13 cellular contexts compared by ENCODE assay signal in the genomic region with DNA sequence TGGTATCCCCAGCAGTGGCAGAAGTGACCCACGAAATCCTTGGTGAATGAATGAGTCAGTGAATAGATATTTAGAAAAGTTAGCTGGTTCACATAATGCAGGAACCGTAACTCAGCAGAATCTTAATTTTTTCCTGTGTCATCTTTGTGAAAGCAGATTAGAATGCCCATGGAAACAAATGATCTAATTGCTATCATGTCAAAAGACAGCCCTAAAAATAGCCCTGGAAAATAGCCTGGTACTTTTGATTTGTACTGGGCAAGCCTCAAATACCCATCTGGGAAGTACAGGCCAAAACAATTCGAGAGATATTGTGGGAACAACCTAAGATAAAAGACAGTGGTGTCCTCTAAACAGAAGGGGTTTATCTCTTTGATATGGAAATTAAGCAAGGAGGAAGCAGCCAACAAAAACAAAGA. TPM values are rescaled to one million over a fixed set of nuclear protein-coding genes. Genes with fewer than 3 reads are reported as not detected.
A peak's percentile ranks its signal among the peaks of the same experiment; 100 is the strongest.
DNase-seq lines count a peak whose midpoint lies in the region; ATAC-seq lines count a peak whose summit lies in the region.
"Had no signal": no experiment of that assay in that cellular context is flagged by ENCODE, and none has a peak within 500 bp of the region (broad histone marks: within the 10 kb centered on the region; RNA-seq: fewer than 3 reads in every experiment).

No MANE protein-coding gene starts in this region.

- no peak overlapping the region for H3K27ac Mint-ChIP-seq in naive thymus-derived CD4-positive, alpha-beta T cell
- H3K27ac Mint-ChIP-seq: activated CD4-positive, alpha-beta T cell treated with anti-CD3 and anti-CD28 coated beads for 36 hours; activated T-helper 2 cell treated with anti-CD3 and anti-CD28 coated beads, Interferon-gamma antibody, Interleukin-2, Interleukin-4, amounts not matched to agents 10 μg/mL and 5 μg/mL and 100 μg/mL, durations not matched to agents 14 hours and 24 hours and 36 hours had no signal

- H3K9ac ChIP-seq in skeletal muscle tissue (ENCODE audit: low read depth in 1 of 3, low read length in 3 of 3): no peak overlapping the region

- no peaks in the 10 kb centered on the region for H3K9me3 ChIP-seq in skeletal muscle tissue (ENCODE audit: control insufficient read depth in 3 of 3, low read length in 3 of 3)
- H3K9me3 ChIP-seq in naive thymus-derived CD4-positive, alpha-beta T cell (ENCODE audit: control insufficient read depth in 2 of 3, low read length in 3 of 3): no peaks in the 10 kb centered on the region

- no peak overlapping the region for H3K4me3 Mint-ChIP-seq in naive thymus-derived CD4-positive, alpha-beta T cell
- H3K4me3 Mint-ChIP-seq: activated CD4-positive, alpha-beta T cell treated with anti-CD3 and anti-CD28 coated beads for 36 hours had no signal

- no peaks in the 10 kb centered on the region for H3K4me1 Mint-ChIP-seq in naive thymus-derived CD4-positive, alpha-beta T cell
- H3K4me1 Mint-ChIP-seq: activated CD4-positive, alpha-beta T cell treated with anti-CD3 and anti-CD28 coated beads for 36 hours had no signal

- H3K27me3 Mint-ChIP-seq in naive thymus-derived CD4-positive, alpha-beta T cell: peaks cover 0 to 31% (median 11%) of the 10 kb centered on the region in 5 donors

- no peaks in the 10 kb centered on the region for H3K36me3 ChIP-seq in skeletal muscle tissue (ENCODE audit: control insufficient read depth in 3 of 3, insufficient read depth in 3 of 3, low read length in 3 of 3)
- no peaks in the 10 kb centered on the region for H3K36me3 ChIP-seq in naive thymus-derived CD4-positive, alpha-beta T cell (ENCODE audit: control insufficient read depth in 2 of 3, insufficient read depth in 3 of 3, low read length in 3 of 3)

- H3K4me1 ChIP-seq in skeletal muscle tissue (ENCODE audit: control insufficient read depth in 3 of 3, insufficient read depth in 3 of 3, low read length in 3 of 3): peaks cover 8 to 27% (median 24%) of the 10 kb centered on the region in 3 donors
- no peaks in the 10 kb centered on the region for H3K4me1 ChIP-seq in naive thymus-derived CD4-positive, alpha-beta T cell (ENCODE audit: control insufficient read depth in 2 of 2, insufficient read depth in 2 of 2, low read length in 2 of 2)

- H3K36me3 Mint-ChIP-seq in naive thymus-derived CD4-positive, alpha-beta T cell: peaks cover 0 to 3% (median 0%) of the 10 kb centered on the region in 5 donors

- POLR2A ChIA-PET in naive thymus-derived CD4-positive, alpha-beta T cell (lab: Charles Lee): no interaction called here

- ATAC-seq in naive thymus-derived CD4-positive, alpha-beta T cell: no peak
- no peak for ATAC-seq in GM19023 (IDR thresholded peaks at IDR 0.05; ENCODE audit: unreplicated experiment)
- ATAC-seq: activated CD4-positive, alpha-beta T cell treated with anti-CD3 and anti-CD28 coated beads for 36 hours had no signal

- peak overlapping the region; percentile 69 for H3K27ac ChIP-seq in skeletal muscle tissue (ENCODE audit: low read depth, low read length)
- no peak overlapping the region for H3K27ac ChIP-seq in naive thymus-derived CD4-positive, alpha-beta T cell (ENCODE audit: low read depth, low read length)

- no peaks in the 10 kb centered on the region for H3K9me3 Mint-ChIP-seq in naive thymus-derived CD4-positive, alpha-beta T cell
- H3K9me3 Mint-ChIP-seq: activated T-helper 2 cell treated with anti-CD3 and anti-CD28 coated beads, Interferon-gamma antibody, Interleukin-2, Interleukin-4, amounts not matched to agents 10 μg/mL and 5 μg/mL and 100 μg/mL, durations not matched to agents 14 hours and 24 hours and 36 hours had no signal

- DNase-seq in HT1080 (ENCODE audit: low read depth): peak; percentile 53
- peak; percentile 60 for DNase-seq in cerebellar cortex (ENCODE audit: low spot score)
- DNase-seq in iPS-NIHi11 (ENCODE audit: low spot score): peak; percentile 27
- DNase-seq in naive thymus-derived CD4-positive, alpha-beta T cell: no peak
- DNase-seq in NAMALWA (ENCODE audit: low spot score): no peak
- DNase-seq: activated CD4-positive, alpha-beta T cell treated with anti-CD3 and anti-CD28 coated beads for 36 hours; cerebellar nuclear complex; head of caudate nucleus; NCI-H446 treated with DMSO at 0.1 percent for 48 hours had no signal

- intact Hi-C loops in naive thymus-derived CD4-positive, alpha-beta T cell (cut with micrococcal nuclease): no loop called here

- CTCF ChIA-PET in naive thymus-derived CD4-positive, alpha-beta T cell (lab: Charles Lee): no interaction called here

- no peak overlapping the region for H3K4me3 ChIP-seq in skeletal muscle tissue (ENCODE audit: low read length in 3 of 3)
- no peak overlapping the region for H3K4me3 ChIP-seq in naive thymus-derived CD4-positive, alpha-beta T cell (ENCODE audit: low read length)

- H3K27me3 ChIP-seq in skeletal muscle tissue (ENCODE audit: control insufficient read depth in 3 of 3, insufficient read depth in 3 of 3, low read length in 3 of 3): no peaks in the 10 kb centered on the region
- H3K27me3 ChIP-seq in naive thymus-derived CD4-positive, alpha-beta T cell (ENCODE audit: control insufficient read depth in 2 of 2, insufficient read depth in 2 of 2, low read length in 2 of 2): no peaks in the 10 kb centered on the region

RNA-seq across cellular contexts. Expression of a gene that starts 21.1 kb away (rescaled TPM):
- total RNA-seq in HT1080 (2014; rRNA removed; shearing (Covaris generic)): not detected in 2 replicates
- not detected in 2 replicates for polyA plus RNA-seq in HT1080 (2015; cell fraction: cytosol; rRNA removed)
- polyA plus RNA-seq in HT1080 (2015; cell fraction: nucleus; rRNA removed): not detected in 2 replicates
- not detected for total RNA-seq in skeletal muscle tissue
- not detected for total RNA-seq in naive thymus-derived CD4-positive, alpha-beta T cell
- polyA plus RNA-seq in naive thymus-derived CD4-positive, alpha-beta T cell: not detected
- total RNA-seq: activated CD4-positive, alpha-beta T cell treated with anti-CD3 and anti-CD28 coated beads for 36 hours; activated T-helper 2 cell treated with anti-CD3 and anti-CD28 coated beads, Interferon-gamma antibody, Interleukin-2, Interleukin-4, amounts not matched to agents 10 μg/mL and 5 μg/mL and 100 μg/mL, durations not matched to agents 14 hours and 24 hours and 36 hours; mucosa of gallbladder had no signal

RNA-seq across cellular contexts. Expression of a gene that starts 56.5 kb away (rescaled TPM):
- not detected in 2 replicates for total RNA-seq in HT1080 (2014; rRNA removed; shearing (Covaris generic))
- not detected in 2 replicates for polyA plus RNA-seq in HT1080 (2015; cell fraction: cytosol; rRNA removed)
- not detected in 2 replicates for polyA plus RNA-seq in HT1080 (2015; cell fraction: nucleus; rRNA removed)
- total RNA-seq in skeletal muscle tissue: not detected
- not detected for total RNA-seq in naive thymus-derived CD4-positive, alpha-beta T cell
- polyA plus RNA-seq in naive thymus-derived CD4-positive, alpha-beta T cell: not detected
- total RNA-seq: activated CD4-positive, alpha-beta T cell treated with anti-CD3 and anti-CD28 coated beads for 36 hours; activated T-helper 2 cell treated with anti-CD3 and anti-CD28 coated beads, Interferon-gamma antibody, Interleukin-2, Interleukin-4, amounts not matched to agents 10 μg/mL and 5 μg/mL and 100 μg/mL, durations not matched to agents 14 hours and 24 hours and 36 hours had no signal

Comparison
In these comparisons a context has a peak if more than half of its experiments do, and no peak if none do; other contexts are left out.
1. DNase-seq: peak in HT1080 (single experiment), cerebellar cortex (single experiment) and iPS-NIHi11 (single experiment); none in naive thymus-derived CD4-positive, alpha-beta T cell (0 of 9) and NAMALWA (single experiment).